Comparison of ENCODE assay signal across 2 cellular contexts in genomic region chr7:17304926-17305325, GRCh38.
TF ChIP-seq lines count a peak whose summit lies in the region.

No MANE protein-coding gene starts in this region.

TF ChIP-seq in SK-N-SH, 30 proteins besides CTCF, POLR2A, EP300 and RAD21 (continued from another document):
- peak; percentile 54; the same call in 1 of the 2 replicates for TF ChIP-seq FOSL2 (IDR thresholded peaks at IDR 0.05; ENCODE audit: borderline replicate concordance, low read depth)
- no peak for TF ChIP-seq POLR2AphosphoS5 (IDR thresholded peaks at IDR 0.05; ENCODE audit: low read depth, low read length)
- peak; percentile 63 for TF ChIP-seq NFIC (IDR thresholded peaks at IDR 0.05; ENCODE audit: borderline replicate concordance)

TF ChIP-seq in endothelial cell of umbilical vein, 7 proteins besides CTCF, POLR2A, EP300 and RAD21 (continued from another document):
- TF ChIP-seq MYC (IDR thresholded peaks at IDR 0.05; ENCODE audit: low read depth, low read length) (no peak), EZH2 (IDR thresholded peaks at IDR 0.05; ENCODE audit: borderline replicate concordance, low read depth, low read length, severe bottlenecking) (no peak)
